Comparison of ENCODE assay signal across 9 cellular contexts in genomic region chr11:72740562-72741428, GRCh38. TPM values are rescaled to one million over a fixed set of nuclear protein-coding genes. Genes with fewer than 3 reads are reported as not detected.
DNase-seq lines count a peak whose midpoint lies in the region; ATAC-seq, FAIRE-seq and TF ChIP-seq lines count a peak whose summit lies in the region.
"Had no signal": no experiment of that assay in that cellular context is flagged by ENCODE, and none has a peak within 500 bp of the region (broad histone marks: within the 10 kb centered on the region; RNA-seq: fewer than 3 reads in every experiment).

No MANE protein-coding gene starts in this region.

- CTCF ChIA-PET in PC-9 (lab: Charles Lee), result interaction anchor here (0.5 to 1.0 kb wide), 4 partner anchors 11 to 69 kb away, joined by 3 to 5 read pairs (median 3); partner anchors contain the start of gene STARD10

- ATAC-seq in GM19467 (IDR thresholded peaks at IDR 0.05; ENCODE audit: unreplicated experiment), result no peak

- no peaks in the 10 kb centered on the region for H3K36me3 Mint-ChIP-seq in osteocyte (ENCODE audit: unreplicated experiment)

- H3K4me1 Mint-ChIP-seq in osteocyte (ENCODE audit: unreplicated experiment), result peaks cover 48% of the 10 kb centered on the region

- H2AFZ ChIP-seq in PC-9, result no peak overlapping the region

- no peaks in the 10 kb centered on the region for H3K9me2 ChIP-seq in PC-9 (ENCODE audit: insufficient read depth)

- H3K4me3 Mint-ChIP-seq in osteocyte (ENCODE audit: unreplicated experiment), result no peak overlapping the region

- peak overlapping the region; percentile 5; the same call in 1 of the 2 replicates for H3K4me3 ChIP-seq in PC-9

- intact Hi-C loops in PC-9 (cut with micrococcal nuclease; ENCODE audit: unreplicated experiment), result no loop called here

- peak overlapping the region; percentile 74 for H3K27ac Mint-ChIP-seq in osteocyte (ENCODE audit: unreplicated experiment)

- peaks cover 55% of the 10 kb centered on the region for H3F3A ChIP-seq in PC-9 (ENCODE audit: insufficient read depth, low read depth)

- H3K36me3 ChIP-seq in PC-9 (ENCODE audit: low read depth), result no peaks in the 10 kb centered on the region

- no peaks in the 10 kb centered on the region for H3K9me3 Mint-ChIP-seq in osteocyte (ENCODE audit: unreplicated experiment)

- H3K9me3 ChIP-seq in PC-9 (ENCODE audit: insufficient read depth, low read depth), result no peaks in the 10 kb centered on the region

- BruUV-seq in PC-9 (replicated peaks; lab: Mats Ljungman, UMichigan), result no TSS peak

- DNase-seq in GM18507 (ENCODE audit: extremely low spot score, insufficient read length, low read depth) (no peak), PC-9 (peak in 1 of 2 experiments; percentile 25), epithelial cell of prostate (ENCODE audit: low read depth, low spot score) (no peak), osteocyte (ENCODE audit: extremely low spot score, unreplicated experiment) (no peak), NCI-H2196 treated with DMSO at 0.1 percent for 48 hours (lab: John Stamatoyannopoulos, UW; ENCODE audit: unreplicated experiment) (no peak), GF-D8 (lab: John Stamatoyannopoulos, UW) (no peak), AG08396 (ENCODE audit: low spot score) (no peak)
- DNase-seq: activated T-cell treated with anti-CD3 and anti-CD28 coated beads, Interleukin-2, amount 50 U/mL, for 48 hours had no signal

- no peaks in the 10 kb centered on the region for H4K20me1 ChIP-seq in PC-9 (ENCODE audit: insufficient read depth)

- no peak for TF ChIP-seq CTCF in PC-9 (conservative IDR thresholded peaks at IDR 0.05)
- no peak for TF ChIP-seq CTCF in osteocyte (IDR thresholded peaks at IDR 0.05)

- H3K27ac ChIP-seq in PC-9 (peak overlapping the region; percentile 76), epithelial cell of prostate (peak overlapping the region; percentile 46)

- H3K4me2 ChIP-seq in PC-9, result peak overlapping the region; percentile 62

- peaks cover 78% of the 10 kb centered on the region for H3K4me1 ChIP-seq in PC-9 (replicated peaks; ENCODE audit: insufficient read depth)

- peak; percentile 15 for FAIRE-seq in GM18507 (lab: Jason Lieb, UNC)

- H3K27me3 Mint-ChIP-seq in osteocyte (ENCODE audit: unreplicated experiment), result no peaks in the 10 kb centered on the region

- peaks cover 72% of the 10 kb centered on the region for H3K79me2 ChIP-seq in PC-9 (ENCODE audit: low read depth)

- POLR2A ChIA-PET in PC-9 (lab: Charles Lee; ENCODE audit: unreplicated experiment), result interaction anchor here (0.6 kb wide), 4 partner anchors 18 to 574 kb away, joined by 3 to 5 read pairs (median 4); no protein-coding TSS in a partner anchor

- H3K27me3 ChIP-seq in PC-9 (ENCODE audit: insufficient read depth, low read depth), result no peaks in the 10 kb centered on the region

RNA-seq across cellular contexts. Expression of gene ARAP1, which starts 11.4 kb away (rescaled TPM):
- 151 and 184 TPM in 2 replicates for total RNA-seq in PC-9 (2021)
- total RNA-seq in osteocyte, result 61.9 and 64.2 TPM in 2 replicates

RNA-seq across cellular contexts. Expression of gene STARD10, which starts 53.1 kb away (rescaled TPM):
- total RNA-seq in PC-9 (2021) (145 and 184 TPM in 2 replicates), osteocyte (27.7 and 35.3 TPM in 2 replicates)
